16 cellular contexts compared by ENCODE assay signal in the genomic region with DNA sequence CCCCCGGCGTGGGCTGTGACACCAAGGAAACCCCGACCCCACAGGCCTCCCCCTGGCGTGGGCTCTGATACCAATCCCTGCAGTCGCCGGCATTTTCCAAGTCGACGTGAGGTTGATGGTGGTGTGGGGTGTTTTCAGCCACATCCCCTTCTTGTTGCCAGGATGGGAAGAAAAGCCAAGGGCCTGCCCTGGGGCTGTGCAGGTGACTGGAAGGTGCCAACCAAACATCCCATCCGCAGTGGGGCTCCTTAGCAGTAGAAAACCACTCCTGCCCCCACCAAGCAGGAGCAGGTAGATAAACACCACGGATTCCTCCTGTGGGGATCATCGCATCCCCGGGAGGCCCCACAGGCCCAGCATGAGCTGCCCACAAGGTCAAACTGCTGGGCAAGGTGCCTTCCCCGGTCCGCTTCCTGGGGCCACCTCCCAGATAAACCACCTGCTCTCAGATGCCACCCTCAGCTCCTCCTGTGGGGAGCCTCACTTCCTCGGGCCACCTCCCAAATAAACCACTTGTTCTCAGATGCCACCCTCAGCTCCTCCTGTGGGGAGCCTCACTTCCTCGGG.
DNase-seq lines count a peak whose midpoint lies in the region; ATAC-seq and TF ChIP-seq lines count a peak whose summit lies in the region.
"Had no signal": no experiment of that assay in that cellular context is flagged by ENCODE, and none has a peak within 500 bp of the region (broad histone marks: within the 10 kb centered on the region; RNA-seq: fewer than 3 reads in every experiment).

No MANE protein-coding gene starts in this region.

- H3K4me1 ChIP-seq in CD8-positive, alpha-beta T cell (ENCODE audit: insufficient read depth, low read length) = no peaks in the 10 kb centered on the region
- H3K4me1 ChIP-seq: BE2C had no signal

- CTCF ChIA-PET in CD8-positive, alpha-beta T cell (lab: Charles Lee) = no interaction called here

- DNase-seq in natural killer cell (no peak), H7 (peak; percentile 36), mesenteric fat pad (ENCODE audit: low spot score) (peak; percentile 43), Right ventricle myocardium superior (no peak)
- DNase-seq in natural killer cell treated with Interleukin-12 subunit alpha and Interleukin-12 subunit beta and Interleukin-15 and Interleukin-18, amount 100 ng/mL, for 72 hours (ENCODE audit: low spot score) = no peak
- no peak for DNase-seq in CD8-positive, alpha-beta T cell
- DNase-seq: BE2C; CD4-positive, alpha-beta memory T cell; COR-L47; DND-41; GDM1; GOT3; HCEC 1CT had no signal

- H3K4me3 ChIP-seq in H7 (ENCODE audit: insufficient read depth, low read depth, low read length) = no peak overlapping the region
- H3K4me3 ChIP-seq in CD8-positive, alpha-beta T cell (ENCODE audit: low read depth, low read length) = no peak overlapping the region

- ATAC-seq in natural killer cell = peak in 1 of 3 donors; percentile 45
- ATAC-seq in natural killer cell treated with Interleukin-12 subunit alpha and Interleukin-12 subunit beta and Interleukin-15 and Interleukin-18, amount 100 ng/mL, for 72 hours = no peak
- ATAC-seq in CD8-positive, alpha-beta T cell = no peak
- ATAC-seq in HG03045 (IDR thresholded peaks at IDR 0.05; ENCODE audit: unreplicated experiment) = no peak
- ATAC-seq in Right ventricle myocardium superior (ENCODE audit: poor library complexity) = no peak

- no peaks in the 10 kb centered on the region for H3K9me3 Mint-ChIP-seq in natural killer cell
- no peaks in the 10 kb centered on the region for H3K9me3 Mint-ChIP-seq in natural killer cell treated with Interleukin-12 subunit alpha and Interleukin-12 subunit beta and Interleukin-15 and Interleukin-18, amount 100 ng/mL, for 72 hours
- H3K9me3 Mint-ChIP-seq in CD8-positive, alpha-beta T cell = no peaks in the 10 kb centered on the region

- H3K27ac ChIP-seq in CD8-positive, alpha-beta T cell (ENCODE audit: low read depth, low read length) = no peak overlapping the region
- H3K27ac ChIP-seq: C4-2B, HL-60 had no signal

- POLR2A ChIA-PET in CD8-positive, alpha-beta T cell (lab: Charles Lee) = no interaction called here

- H3K9me3 ChIP-seq in CD8-positive, alpha-beta T cell (ENCODE audit: low read length) = no peaks in the 10 kb centered on the region
- H3K9me3 ChIP-seq: BE2C had no signal

- H3K36me3 ChIP-seq in H7 (replicated peaks; ENCODE audit: control insufficient read depth, insufficient read depth, low read length) = no peaks in the 10 kb centered on the region
- H3K36me3 ChIP-seq in CD8-positive, alpha-beta T cell (ENCODE audit: insufficient read depth, low read length) = no peaks in the 10 kb centered on the region
- H3K36me3 ChIP-seq: BE2C had no signal

- H3K27me3 Mint-ChIP-seq in natural killer cell (ENCODE audit: low read depth in 2 of 2) = peaks cover 9 to 17% of the 10 kb centered on the region in 2 donors
- peaks cover 4 to 8% of the 10 kb centered on the region in 2 donors for H3K27me3 Mint-ChIP-seq in natural killer cell treated with Interleukin-12 subunit alpha and Interleukin-12 subunit beta and Interleukin-15 and Interleukin-18, amount 100 ng/mL, for 72 hours
- peaks cover 16% of the 10 kb centered on the region for H3K27me3 Mint-ChIP-seq in CD8-positive, alpha-beta T cell (ENCODE audit: low read depth)

- H3K27me3 ChIP-seq in H7 (ENCODE audit: control insufficient read depth, insufficient read depth, low read length) = no peaks in the 10 kb centered on the region
- no peaks in the 10 kb centered on the region for H3K27me3 ChIP-seq in CD8-positive, alpha-beta T cell (ENCODE audit: insufficient read depth, low read length)
- H3K27me3 ChIP-seq: BE2C had no signal

- H3K4me3 Mint-ChIP-seq in natural killer cell = peak overlapping the region; percentile 53
- no peak overlapping the region for H3K4me3 Mint-ChIP-seq in natural killer cell treated with Interleukin-12 subunit alpha and Interleukin-12 subunit beta and Interleukin-15 and Interleukin-18, amount 100 ng/mL, for 72 hours
- H3K4me3 Mint-ChIP-seq in CD8-positive, alpha-beta T cell = no peak overlapping the region

- peaks cover 0 to 6% of the 10 kb centered on the region in 2 donors for H3K4me1 Mint-ChIP-seq in natural killer cell
- peaks cover 0 to 6% of the 10 kb centered on the region in 2 donors for H3K4me1 Mint-ChIP-seq in natural killer cell treated with Interleukin-12 subunit alpha and Interleukin-12 subunit beta and Interleukin-15 and Interleukin-18, amount 100 ng/mL, for 72 hours (ENCODE audit: low read depth in 2 of 2)
- no peaks in the 10 kb centered on the region for H3K4me1 Mint-ChIP-seq in CD8-positive, alpha-beta T cell (ENCODE audit: low read depth)
- H3K4me1 Mint-ChIP-seq: CD4-positive, alpha-beta memory T cell had no signal

- H3K27ac Mint-ChIP-seq in natural killer cell = no peak overlapping the region
- no peak overlapping the region for H3K27ac Mint-ChIP-seq in natural killer cell treated with Interleukin-12 subunit alpha and Interleukin-12 subunit beta and Interleukin-15 and Interleukin-18, amount 100 ng/mL, for 72 hours
- no peak overlapping the region for H3K27ac Mint-ChIP-seq in CD8-positive, alpha-beta T cell
- H3K27ac Mint-ChIP-seq: CD4-positive, alpha-beta memory T cell had no signal

- intact Hi-C loops in natural killer cell (cut with micrococcal nuclease) (no loop called here), Right ventricle myocardium superior (cut with DNase I) (loop anchor here (10.0 kb wide), 1 partner anchor 73 kb away; no protein-coding TSS in a partner anchor)
- intact Hi-C loops in CD8-positive, alpha-beta T cell (cut with DNase I, micrococcal nuclease) = no loop called here

- no peak for TF ChIP-seq CTCF in natural killer cell (IDR thresholded peaks at IDR 0.05)
- no peak for TF ChIP-seq CTCF in CD8-positive, alpha-beta T cell (IDR thresholded peaks at IDR 0.05)

- H3K36me3 Mint-ChIP-seq in natural killer cell = no peaks in the 10 kb centered on the region
- H3K36me3 Mint-ChIP-seq in natural killer cell treated with Interleukin-12 subunit alpha and Interleukin-12 subunit beta and Interleukin-15 and Interleukin-18, amount 100 ng/mL, for 72 hours = no peaks in the 10 kb centered on the region
- H3K36me3 Mint-ChIP-seq in CD8-positive, alpha-beta T cell = no peaks in the 10 kb centered on the region
- H3K36me3 Mint-ChIP-seq: CD4-positive, alpha-beta memory T cell had no signal

Comparison
In these comparisons a context has a peak if more than half of its experiments do, and no peak if none do; other contexts are left out.
1. DNase-seq: peak in H7 (single experiment) and mesenteric fat pad (single experiment); none in natural killer cell (single experiment), natural killer cell treated with Interleukin-12 subunit alpha and Interleukin-12 subunit beta and Interleukin-15 and Interleukin-18, amount 100 ng/mL, for 72 hours (single experiment), CD8-positive, alpha-beta T cell (0 of 7) and Right ventricle myocardium superior (single experiment).